ENCODE assay signal across 12 cellular contexts in genomic region chr1:30523055-30524020, GRCh38.
A peak's percentile ranks its signal among the peaks of the same experiment; 100 is the strongest.
DNase-seq lines count a peak whose midpoint lies in the region; ATAC-seq and TF ChIP-seq lines count a peak whose summit lies in the region.
"Had no signal": no experiment of that assay in that cellular context is flagged by ENCODE, and none has a peak within 500 bp of the region (broad histone marks: within the 10 kb centered on the region; RNA-seq: fewer than 3 reads in every experiment).

No MANE protein-coding gene starts in this region.

- DNase-seq in GM04503 (ENCODE audit: low read depth) (peak; percentile 94), SJSA1 (ENCODE audit: low read depth in 1 of 2, low spot score in 2 of 2) (peak; percentile 83 to 90), fibroblast of pulmonary artery (ENCODE audit: low read depth) (peak; percentile 8), psoas muscle (peak; percentile 70 to 79), dorsolateral prefrontal cortex (no peak), NCI-H2196 treated with DMSO at 0.1 percent for 48 hours (lab: John Stamatoyannopoulos, UW; ENCODE audit: unreplicated experiment) (no peak), DMS79 treated with DMSO at 0.1 percent for 48 hours (lab: John Stamatoyannopoulos, UW) (no peak)
- DNase-seq: activated CD4-positive, alpha-beta T cell treated with anti-CD3 and anti-CD28 coated beads, Interleukin-2, amount 10 ng/mL, durations not matched to agents 24 days and 14 days; erythroblast; NCI-H187 treated with DMSO at 0.1 percent for 48 hours; stimulated activated CD4-positive, alpha-beta T cell treated with anti-CD3 and anti-CD28 coated beads, Interleukin-12 subunit alpha, Interleukin-12 subunit beta, amount 100 ng/mL, for 4 hours had no signal

- H3K27me3 ChIP-seq in SJSA1 (replicated peaks), result no peaks in the 10 kb centered on the region
- H3K27me3 ChIP-seq in psoas muscle (ENCODE audit: insufficient read depth in 3 of 3, low read length in 2 of 3), result no peaks in the 10 kb centered on the region
- peaks cover 0 to 29% (median 6%) of the 10 kb centered on the region in 45 donors for H3K27me3 ChIP-seq in dorsolateral prefrontal cortex

- H3K9me3 ChIP-seq in SJSA1 (replicated peaks) (no peaks in the 10 kb centered on the region), psoas muscle (no peaks in the 10 kb centered on the region)

- intact Hi-C loops in psoas muscle (cut with DNase I) (loop anchor here in 1 of 2 donors (10.0 kb wide), 1 partner anchor 1289 kb away; the partner anchor contains the start of genes MECR and PTPRU), dorsolateral prefrontal cortex (cut with DNase I) (no loop called here)

- H3K4me3 ChIP-seq in SJSA1, result no peak overlapping the region
- H3K4me3 ChIP-seq in fibroblast of pulmonary artery (replicated peaks; ENCODE audit: low read depth, low read length), result no peak overlapping the region
- H3K4me3 ChIP-seq in psoas muscle, result no peak overlapping the region
- H3K4me3 ChIP-seq in dorsolateral prefrontal cortex, result no peak overlapping the region

- TF ChIP-seq CTCF in fibroblast of pulmonary artery (IDR thresholded peaks at IDR 0.05; ENCODE audit: low read length, missing control alignments), result no peak
- no peak for TF ChIP-seq CTCF in psoas muscle (IDR thresholded peaks at IDR 0.05)
- no peak for TF ChIP-seq CTCF in dorsolateral prefrontal cortex (IDR thresholded peaks at IDR 0.05 in 54 of 56, conservative IDR thresholded peaks at IDR 0.05 in 2 of 56; ENCODE audit: low read depth in 1 of 56, partially characterized antibody in 56 of 56)

- H3K36me3 ChIP-seq in SJSA1 (no peaks in the 10 kb centered on the region), psoas muscle (ENCODE audit: insufficient read depth in 1 of 2, low read depth in 1 of 2) (no peaks in the 10 kb centered on the region)

- WGBS in psoas muscle, 3 donors, result 33 to 46% (median 34%) methylated on average over 5 of the region's 5 CpGs

- ATAC-seq in psoas muscle (peak; percentile 56 to 69 (median 62)), GM18873 (IDR thresholded peaks at IDR 0.05; ENCODE audit: low FRiP score, unreplicated experiment) (no peak)

- H3K4me1 ChIP-seq in SJSA1 (replicated peaks), result peaks cover 68% of the 10 kb centered on the region
- H3K4me1 ChIP-seq in psoas muscle, result peaks cover 60% of the 10 kb centered on the region

- H3K27ac ChIP-seq in SJSA1, result peak overlapping the region; percentile 89
- H3K27ac ChIP-seq in psoas muscle, result peak overlapping the region; percentile 93
- H3K27ac ChIP-seq in dorsolateral prefrontal cortex, result no peak overlapping the region

Comparison
In these comparisons a context has a peak if more than half of its experiments do, and no peak if none do; other contexts are left out.
1. DNase-seq: peak in GM04503 (single experiment), SJSA1 (2 of 2), fibroblast of pulmonary artery (single experiment) and psoas muscle (2 of 2); none in dorsolateral prefrontal cortex (0 of 10), NCI-H2196 treated with DMSO at 0.1 percent for 48 hours (single experiment) and DMS79 treated with DMSO at 0.1 percent for 48 hours (single experiment).
2. H3K27ac ChIP-seq: peak in SJSA1 (single experiment) and psoas muscle (single experiment); none in dorsolateral prefrontal cortex (0 of 59).